1 cellular context compared by ENCODE assay signal in the genomic region with DNA sequence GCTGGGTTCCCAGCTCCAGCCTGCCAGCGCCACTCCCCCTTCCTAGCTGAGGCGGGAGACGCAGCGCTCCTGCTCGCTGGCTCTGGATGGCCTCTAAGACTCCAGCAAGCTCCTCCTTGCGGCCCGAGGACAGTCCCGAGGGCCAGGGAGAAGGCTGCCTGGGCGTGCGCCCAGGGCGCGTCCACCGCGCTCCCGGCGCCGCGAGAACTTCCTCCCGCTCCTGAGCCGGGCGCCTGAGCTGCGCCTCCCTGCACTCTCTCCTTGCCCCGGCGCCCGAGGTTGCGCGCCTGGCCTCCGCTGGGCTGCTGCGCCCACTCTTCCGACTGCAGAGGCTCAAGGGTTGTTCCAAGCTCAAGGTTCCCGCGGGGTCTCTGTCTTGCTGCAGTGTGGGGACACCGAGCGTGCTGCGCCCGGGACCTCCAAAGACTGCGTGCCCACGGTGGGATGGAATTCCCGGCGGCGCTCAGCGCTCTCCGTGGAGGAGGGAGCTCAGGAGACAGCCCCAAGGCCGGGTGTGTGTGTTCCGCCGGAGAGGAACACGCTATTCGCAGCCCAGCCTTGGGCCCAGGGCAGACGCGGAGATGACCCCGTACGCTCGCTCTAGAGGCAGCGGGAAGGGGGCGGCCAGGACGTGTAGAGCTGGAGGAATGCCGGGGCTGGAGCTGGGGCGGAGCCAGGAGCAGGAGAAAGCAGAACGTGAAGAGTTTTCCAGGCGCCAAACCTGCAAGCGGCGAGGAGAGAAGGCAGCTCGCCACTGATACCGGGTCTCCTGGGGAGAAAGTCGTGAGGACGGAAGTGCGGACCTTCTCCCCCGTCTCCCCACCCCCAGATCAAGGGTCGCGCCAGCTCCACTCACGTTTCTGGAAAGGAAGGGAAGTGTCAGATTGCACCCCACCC.
TF ChIP-seq lines count a peak whose summit lies in the region.

A gene with protein sequence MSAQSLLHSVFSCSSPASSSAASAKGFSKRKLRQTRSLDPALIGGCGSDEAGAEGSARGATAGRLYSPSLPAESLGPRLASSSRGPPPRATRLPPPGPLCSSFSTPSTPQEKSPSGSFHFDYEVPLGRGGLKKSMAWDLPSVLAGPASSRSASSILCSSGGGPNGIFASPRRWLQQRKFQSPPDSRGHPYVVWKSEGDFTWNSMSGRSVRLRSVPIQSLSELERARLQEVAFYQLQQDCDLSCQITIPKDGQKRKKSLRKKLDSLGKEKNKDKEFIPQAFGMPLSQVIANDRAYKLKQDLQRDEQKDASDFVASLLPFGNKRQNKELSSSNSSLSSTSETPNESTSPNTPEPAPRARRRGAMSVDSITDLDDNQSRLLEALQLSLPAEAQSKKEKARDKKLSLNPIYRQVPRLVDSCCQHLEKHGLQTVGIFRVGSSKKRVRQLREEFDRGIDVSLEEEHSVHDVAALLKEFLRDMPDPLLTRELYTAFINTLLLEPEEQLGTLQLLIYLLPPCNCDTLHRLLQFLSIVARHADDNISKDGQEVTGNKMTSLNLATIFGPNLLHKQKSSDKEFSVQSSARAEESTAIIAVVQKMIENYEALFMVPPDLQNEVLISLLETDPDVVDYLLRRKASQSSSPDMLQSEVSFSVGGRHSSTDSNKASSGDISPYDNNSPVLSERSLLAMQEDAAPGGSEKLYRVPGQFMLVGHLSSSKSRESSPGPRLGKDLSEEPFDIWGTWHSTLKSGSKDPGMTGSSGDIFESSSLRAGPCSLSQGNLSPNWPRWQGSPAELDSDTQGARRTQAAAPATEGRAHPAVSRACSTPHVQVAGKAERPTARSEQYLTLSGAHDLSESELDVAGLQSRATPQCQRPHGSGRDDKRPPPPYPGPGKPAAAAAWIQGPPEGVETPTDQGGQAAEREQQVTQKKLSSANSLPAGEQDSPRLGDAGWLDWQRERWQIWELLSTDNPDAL (N-terminal part only) (minus strand): TSS at position 777 of the 897 bp plus-strand sequence. CDS start 1,092 bp downstream, outside the sequence.

TF ChIP-seq in SK-N-SH treated with all-trans-retinoic acid at 6 μM for 48 hours, 23 proteins besides CTCF, POLR2A, EP300 and RAD21 (continued from another document):
- TF ChIP-seq, protein P1, sequence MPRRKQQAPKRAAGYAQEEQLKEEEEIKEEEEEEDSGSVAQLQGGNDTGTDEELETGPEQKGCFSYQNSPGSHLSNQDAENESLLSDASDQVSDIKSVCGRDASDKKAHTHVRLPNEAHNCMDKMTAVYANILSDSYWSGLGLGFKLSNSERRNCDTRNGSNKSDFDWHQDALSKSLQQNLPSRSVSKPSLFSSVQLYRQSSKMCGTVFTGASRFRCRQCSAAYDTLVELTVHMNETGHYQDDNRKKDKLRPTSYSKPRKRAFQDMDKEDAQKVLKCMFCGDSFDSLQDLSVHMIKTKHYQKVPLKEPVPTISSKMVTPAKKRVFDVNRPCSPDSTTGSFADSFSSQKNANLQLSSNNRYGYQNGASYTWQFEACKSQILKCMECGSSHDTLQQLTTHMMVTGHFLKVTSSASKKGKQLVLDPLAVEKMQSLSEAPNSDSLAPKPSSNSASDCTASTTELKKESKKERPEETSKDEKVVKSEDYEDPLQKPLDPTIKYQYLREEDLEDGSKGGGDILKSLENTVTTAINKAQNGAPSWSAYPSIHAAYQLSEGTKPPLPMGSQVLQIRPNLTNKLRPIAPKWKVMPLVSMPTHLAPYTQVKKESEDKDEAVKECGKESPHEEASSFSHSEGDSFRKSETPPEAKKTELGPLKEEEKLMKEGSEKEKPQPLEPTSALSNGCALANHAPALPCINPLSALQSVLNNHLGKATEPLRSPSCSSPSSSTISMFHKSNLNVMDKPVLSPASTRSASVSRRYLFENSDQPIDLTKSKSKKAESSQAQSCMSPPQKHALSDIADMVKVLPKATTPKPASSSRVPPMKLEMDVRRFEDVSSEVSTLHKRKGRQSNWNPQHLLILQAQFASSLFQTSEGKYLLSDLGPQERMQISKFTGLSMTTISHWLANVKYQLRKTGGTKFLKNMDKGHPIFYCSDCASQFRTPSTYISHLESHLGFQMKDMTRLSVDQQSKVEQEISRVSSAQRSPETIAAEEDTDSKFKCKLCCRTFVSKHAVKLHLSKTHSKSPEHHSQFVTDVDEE (CRISPR knock-in tag; IDR thresholded peaks at IDR 0.05), result no peak
- TF ChIP-seq BACH2 (CRISPR knock-in tag; IDR thresholded peaks at IDR 0.05; ENCODE audit: borderline replicate concordance), result no peak
- no peak for TF ChIP-seq ZNF565 (CRISPR knock-in tag; conservative IDR thresholded peaks at IDR 0.05; ENCODE audit: low read depth)
- no peak for TF ChIP-seq ZNF70 (CRISPR knock-in tag; IDR thresholded peaks at IDR 0.05)
- no peak for TF ChIP-seq OSR1 (CRISPR knock-in tag; IDR thresholded peaks at IDR 0.05)
- no peak for TF ChIP-seq PPARA (CRISPR knock-in tag; IDR thresholded peaks at IDR 0.05; ENCODE audit: borderline replicate concordance)
- no peak for TF ChIP-seq ZNF8 (CRISPR knock-in tag; IDR thresholded peaks at IDR 0.05)
- no peak for TF ChIP-seq ARNTL (CRISPR knock-in tag; IDR thresholded peaks at IDR 0.05; ENCODE audit: borderline replicate concordance, low read depth)
- no peak for TF ChIP-seq ISL1 (CRISPR knock-in tag; IDR thresholded peaks at IDR 0.05)
